4 cellular contexts compared by ENCODE assay signal in genomic region chr7:122681186-122681585, GRCh38. TPM values are rescaled to one million over a fixed set of nuclear protein-coding genes. Genes with fewer than 3 reads are reported as not detected.
"Had no signal": no experiment of that assay in that cellular context is flagged by ENCODE, and none has a peak within 500 bp of the region (broad histone marks: within the 10 kb centered on the region; RNA-seq: fewer than 3 reads in every experiment).

No MANE protein-coding gene starts in this region.

RNA-seq across cellular contexts. Expression of gene RNF133, which starts 17.7 kb away (rescaled TPM):
- total RNA-seq: HT-29, IMR-90, K562 had no signal
- polyA plus RNA-seq: IgD-negative memory B cell, IMR-90, K562 had no signal

RNA-seq across cellular contexts. Expression of gene RNF148, which starts 21.5 kb away (rescaled TPM):
- total RNA-seq: IMR-90, K562 had no signal
- polyA plus RNA-seq: IgD-negative memory B cell, IMR-90, K562 had no signal
